Comparison of ENCODE assay signal across 12 cellular contexts in genomic region chr4:81457345-81457744, GRCh38. TPM values are rescaled to one million over a fixed set of nuclear protein-coding genes. Genes with fewer than 3 reads are reported as not detected.
"Had no signal": no experiment of that assay in that cellular context is flagged by ENCODE, and none has a peak within 500 bp of the region (broad histone marks: within the 10 kb centered on the region; RNA-seq: fewer than 3 reads in every experiment).

No MANE protein-coding gene starts in this region.

- FAIRE-seq: HepG2 had no signal

- H3K4me3 ChIP-seq: GM23248, HAP-1 had no signal

- H3K27me3 Mint-ChIP-seq: IgD-negative memory B cell had no signal

- H3K9me3 Mint-ChIP-seq: HFFc6, IgD-negative memory B cell had no signal

- ATAC-seq: HCT116, HepG2 had no signal

- H3K27ac ChIP-seq: GM23248, HL-60, KMS-11 had no signal

- H3K27ac Mint-ChIP-seq: HFFc6 had no signal

- H3K4me3 Mint-ChIP-seq: HFFc6, IgD-negative memory B cell had no signal

- DNase-seq: GM23248, GOT3, H7, HFFc6, KBM-7 had no signal

RNA-seq across cellular contexts. Expression of gene RASGEF1B, which starts 14.4 kb away (rescaled TPM):
- total RNA-seq: GM23248, HFFc6, HT1080 had no signal
